Comparison of ENCODE assay signal across 8 cellular contexts in the genomic region with DNA sequence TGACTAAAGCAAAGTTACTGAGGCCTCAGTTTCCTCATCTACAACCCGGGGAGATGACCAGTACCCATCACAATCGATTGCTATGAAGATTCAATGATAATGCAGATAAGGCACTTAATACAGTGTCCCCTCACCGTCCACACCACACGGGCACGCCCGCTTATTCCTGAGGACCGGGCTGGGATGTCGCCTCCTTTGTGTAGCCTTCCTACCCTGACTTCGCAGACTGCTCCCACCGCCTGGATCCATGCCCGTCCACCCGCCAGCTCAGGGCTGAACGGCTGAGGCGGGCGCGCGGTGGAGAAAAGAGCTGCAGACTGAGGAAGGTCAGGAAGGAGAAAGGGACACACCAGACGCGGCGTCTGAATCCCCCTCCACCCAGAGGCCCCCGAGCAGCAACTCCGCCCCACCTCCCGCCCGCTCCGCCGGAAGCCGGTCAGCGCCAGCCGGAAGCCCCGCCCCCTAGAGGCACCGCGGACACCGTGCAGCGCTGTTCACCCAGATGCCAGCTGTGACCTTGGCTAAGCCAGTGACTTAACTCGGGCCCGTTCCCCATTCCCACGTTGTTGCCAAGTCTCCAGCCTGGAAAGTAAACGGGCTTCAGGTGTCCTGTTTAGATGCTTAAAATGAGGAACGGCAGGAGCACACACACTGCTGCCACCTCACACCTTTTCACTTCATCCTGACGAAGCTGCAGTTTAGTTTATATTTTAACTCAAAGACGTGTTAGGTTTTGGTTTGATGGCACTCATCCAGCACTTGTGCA.
DNase-seq lines count a peak whose midpoint lies in the region; ATAC-seq and TF ChIP-seq lines count a peak whose summit lies in the region.

A gene (minus strand): TSS at position 403 of the 766 bp plus-strand sequence.

- H3K27me3 ChIP-seq in RWPE2 (ENCODE audit: insufficient read depth, poor library complexity, severe bottlenecking) = no peaks in the 10 kb centered on the region
- no peaks in the 10 kb centered on the region for H3K27me3 ChIP-seq in neural cell (ENCODE audit: insufficient read depth, low read depth, low read length)

- TF ChIP-seq CTCF in RWPE2 (IDR thresholded peaks at IDR 0.05; ENCODE audit: poor library complexity, severe bottlenecking) (peak; percentile 52), fibroblast of villous mesenchyme (IDR thresholded peaks at IDR 0.05; ENCODE audit: insufficient read depth, low read depth, low read length) (peak; percentile 72), neural cell (IDR thresholded peaks at IDR 0.05; ENCODE audit: poor library complexity, severe bottlenecking) (peak; percentile 76)

- H3K27ac ChIP-seq in RWPE2 (ENCODE audit: poor library complexity, severe bottlenecking) = peak within 1 kb of the TSS; percentile 89
- peak within 1 kb of the TSS; percentile 93 for H3K27ac ChIP-seq in neural cell (ENCODE audit: low read length)

- H3K9me3 ChIP-seq in RWPE2 (ENCODE audit: severe bottlenecking) (no peaks in the 10 kb centered on the region), neural cell (ENCODE audit: low read length) (no peaks in the 10 kb centered on the region)

- H3K4me2 ChIP-seq in neural cell (ENCODE audit: low read length) = peak within 1 kb of the TSS; percentile 90

- no peaks in the 10 kb centered on the region for H3K27me3 Mint-ChIP-seq in stimulated activated naive CD8-positive, alpha-beta T cell treated with anti-CD3 and anti-CD28 coated beads, Interleukin-15, Interleukin-2, amounts not matched to agents 100 ng/mL and 50 ng/mL, for 24 hours

- TF ChIP-seq RAD21 in neural cell (conservative IDR thresholded peaks at IDR 0.05) = peak; percentile 33

- H3K4me1 ChIP-seq in RWPE2 (ENCODE audit: insufficient read depth, poor library complexity, severe bottlenecking) = peaks cover 9% of the 10 kb centered on the region

- peak within 1 kb of the TSS; percentile 44 for H3K4me3 ChIP-seq in RWPE2 (ENCODE audit: severe bottlenecking)
- H3K4me3 ChIP-seq in fibroblast of villous mesenchyme (ENCODE audit: low read depth, low read length) = peak within 1 kb of the TSS; percentile 88
- H3K4me3 ChIP-seq in neural cell (ENCODE audit: low read length) = peak within 1 kb of the TSS; percentile 76

- no peaks in the 10 kb centered on the region for H3K9me2 ChIP-seq in neural cell (ENCODE audit: insufficient read depth, low read length)

- peak within 1 kb of the TSS; percentile 99 for H3K4me3 Mint-ChIP-seq in stimulated activated naive CD8-positive, alpha-beta T cell treated with anti-CD3 and anti-CD28 coated beads, Interleukin-15, Interleukin-2, amounts not matched to agents 100 ng/mL and 50 ng/mL, for 24 hours

- no peaks in the 10 kb centered on the region for H4K20me1 ChIP-seq in neural cell (ENCODE audit: insufficient read depth)

- H3K36me3 Mint-ChIP-seq in stimulated activated naive CD8-positive, alpha-beta T cell treated with anti-CD3 and anti-CD28 coated beads, Interleukin-15, Interleukin-2, amounts not matched to agents 100 ng/mL and 50 ng/mL, for 24 hours (ENCODE audit: low read depth) = peaks cover 59% of the 10 kb centered on the region

- DNase-seq in DMS 273 treated with DMSO at 0.1 percent for 48 hours (lab: John Stamatoyannopoulos, UW) = peak; percentile 86
- DNase-seq in LHCN-M2 (ENCODE audit: low read depth) = peak; percentile 87
- peak; percentile 94 for DNase-seq in RWPE2 (ENCODE audit: low spot score)
- peak; percentile 82 for DNase-seq in activated gamma-delta T cell (lab: John Stamatoyannopoulos, UW)
- DNase-seq in fibroblast of villous mesenchyme (ENCODE audit: low read depth) = peak; percentile 88

- H2AFZ ChIP-seq in neural cell (ENCODE audit: low read depth, low read length) = peak within 1 kb of the TSS; percentile 61

- peak; percentile 30 for TF ChIP-seq EP300 in neural cell (conservative IDR thresholded peaks at IDR 0.05; ENCODE audit: poor library complexity, severe bottlenecking)

- peaks cover 47% of the 10 kb centered on the region for H3K36me3 ChIP-seq in RWPE2 (ENCODE audit: low read depth)
- H3K36me3 ChIP-seq in neural cell (ENCODE audit: insufficient read depth, low read length) = no peaks in the 10 kb centered on the region

- peak within 1 kb of the TSS; percentile 88 for H3K9ac ChIP-seq in neural cell (ENCODE audit: low read length)

- H3K4me1 Mint-ChIP-seq in stimulated activated naive CD8-positive, alpha-beta T cell treated with anti-CD3 and anti-CD28 coated beads, Interleukin-15, Interleukin-2, amounts not matched to agents 100 ng/mL and 50 ng/mL, for 24 hours (ENCODE audit: low read depth) = peaks cover 62% of the 10 kb centered on the region

- H3F3A ChIP-seq in neural cell (ENCODE audit: insufficient read depth, low read length, poor library complexity, severe bottlenecking) = no peaks in the 10 kb centered on the region

- H3K9me3 Mint-ChIP-seq in stimulated activated naive CD8-positive, alpha-beta T cell treated with anti-CD3 and anti-CD28 coated beads, Interleukin-15, Interleukin-2, amounts not matched to agents 100 ng/mL and 50 ng/mL, for 24 hours = no peaks in the 10 kb centered on the region

- H3K27ac Mint-ChIP-seq in stimulated activated naive CD8-positive, alpha-beta T cell treated with anti-CD3 and anti-CD28 coated beads, Interleukin-15, Interleukin-2, amounts not matched to agents 100 ng/mL and 50 ng/mL, for 24 hours = peak within 1 kb of the TSS; percentile 75

- peaks cover 22% of the 10 kb centered on the region for H3K79me2 ChIP-seq in neural cell (replicated peaks; ENCODE audit: insufficient read depth, low read length)

- ATAC-seq in GM21576 (IDR thresholded peaks at IDR 0.05; ENCODE audit: unreplicated experiment) (peak; percentile 90), RWPE2 (ENCODE audit: low read depth) (peak; percentile 93)

TF ChIP-seq in neural cell, 6 proteins besides CTCF, POLR2A, EP300 and RAD21:
- TF ChIP-seq EZH2 (IDR thresholded peaks at IDR 0.05; ENCODE audit: borderline replicate concordance, insufficient read depth, low read length, poor library complexity, severe bottlenecking) = no peak
- peak; percentile 93 for TF ChIP-seq POLR2AphosphoS5 (IDR thresholded peaks at IDR 0.05)
- TF ChIP-seq TAF1 (IDR thresholded peaks at IDR 0.05; ENCODE audit: low read depth) = peak; percentile 62
- TF ChIP-seq, protein P1, sequence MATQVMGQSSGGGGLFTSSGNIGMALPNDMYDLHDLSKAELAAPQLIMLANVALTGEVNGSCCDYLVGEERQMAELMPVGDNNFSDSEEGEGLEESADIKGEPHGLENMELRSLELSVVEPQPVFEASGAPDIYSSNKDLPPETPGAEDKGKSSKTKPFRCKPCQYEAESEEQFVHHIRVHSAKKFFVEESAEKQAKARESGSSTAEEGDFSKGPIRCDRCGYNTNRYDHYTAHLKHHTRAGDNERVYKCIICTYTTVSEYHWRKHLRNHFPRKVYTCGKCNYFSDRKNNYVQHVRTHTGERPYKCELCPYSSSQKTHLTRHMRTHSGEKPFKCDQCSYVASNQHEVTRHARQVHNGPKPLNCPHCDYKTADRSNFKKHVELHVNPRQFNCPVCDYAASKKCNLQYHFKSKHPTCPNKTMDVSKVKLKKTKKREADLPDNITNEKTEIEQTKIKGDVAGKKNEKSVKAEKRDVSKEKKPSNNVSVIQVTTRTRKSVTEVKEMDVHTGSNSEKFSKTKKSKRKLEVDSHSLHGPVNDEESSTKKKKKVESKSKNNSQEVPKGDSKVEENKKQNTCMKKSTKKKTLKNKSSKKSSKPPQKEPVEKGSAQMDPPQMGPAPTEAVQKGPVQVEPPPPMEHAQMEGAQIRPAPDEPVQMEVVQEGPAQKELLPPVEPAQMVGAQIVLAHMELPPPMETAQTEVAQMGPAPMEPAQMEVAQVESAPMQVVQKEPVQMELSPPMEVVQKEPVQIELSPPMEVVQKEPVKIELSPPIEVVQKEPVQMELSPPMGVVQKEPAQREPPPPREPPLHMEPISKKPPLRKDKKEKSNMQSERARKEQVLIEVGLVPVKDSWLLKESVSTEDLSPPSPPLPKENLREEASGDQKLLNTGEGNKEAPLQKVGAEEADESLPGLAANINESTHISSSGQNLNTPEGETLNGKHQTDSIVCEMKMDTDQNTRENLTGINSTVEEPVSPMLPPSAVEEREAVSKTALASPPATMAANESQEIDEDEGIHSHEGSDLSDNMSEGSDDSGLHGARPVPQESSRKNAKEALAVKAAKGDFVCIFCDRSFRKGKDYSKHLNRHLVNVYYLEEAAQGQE (IDR thresholded peaks at IDR 0.05; ENCODE audit: borderline replicate concordance) = peak; percentile 87
- TF ChIP-seq MXI1 (conservative IDR thresholded peaks at IDR 0.05; ENCODE audit: poor library complexity, severe bottlenecking) = peak; percentile 41
- TF ChIP-seq SMC3 (conservative IDR thresholded peaks at IDR 0.05; ENCODE audit: poor library complexity) = peak; percentile 40

Comparison
In these comparisons a context has a peak if more than half of its experiments do, and no peak if none do; other contexts are left out.
1. Peak in every context shown above with its lines: DNase-seq, ATAC-seq, H3K4me3 ChIP-seq and H3K27ac ChIP-seq.